Comparison of ENCODE assay signal across 37 cellular contexts in genomic region chr10:45599646-45600045, GRCh38.
"Had no signal": no experiment of that assay in that cellular context is flagged by ENCODE, and none has a peak within 500 bp of the region (broad histone marks: within the 10 kb centered on the region; RNA-seq: fewer than 3 reads in every experiment).

No MANE protein-coding gene starts in this region.

- DNase-seq: activated CD4-positive, alpha-beta memory T cell treated with anti-CD3 and anti-CD28 coated beads, Interleukin-2, amount 10 ng/mL, durations not matched to agents 7 days and 5 days; activated CD4-positive, alpha-beta T cell treated with anti-CD3 and anti-CD28 coated beads for 1 hour; activated CD4-positive, alpha-beta T cell treated with anti-CD3 and anti-CD28 coated beads for 36 hours; activated CD4-positive, alpha-beta T cell treated with anti-CD3 and anti-CD28 coated beads for 48 hours; activated CD4-positive, alpha-beta T cell treated with anti-CD3 and anti-CD28 coated beads, Interleukin-2, amount 10 ng/mL, durations not matched to agents 7 days and 5 days; activated CD4-positive, alpha-beta T cell treated with anti-CD3 and anti-CD28 coated beads, Interleukin-2, amount 50 U/mL, for 48 hours; activated CD4-positive, CD25-positive, alpha-beta regulatory T cell; activated CD8-positive, alpha-beta memory T cell treated with anti-CD3 and anti-CD28 coated beads for 24 hours; activated CD8-positive, alpha-beta memory T cell treated with anti-CD3 and anti-CD28 coated beads, Interleukin-2, amount 10 ng/mL, durations not matched to agents 7 days and 5 days; activated CD8-positive, alpha-beta T cell treated with anti-CD3 and anti-CD28 coated beads, Interleukin-2, amount 10 ng/mL, durations not matched to agents 7 days and 5 days; activated effector memory CD4-positive, alpha-beta T cell treated with anti-CD3 and anti-CD28 coated beads, Interleukin-2, amount 50 U/mL, for 16 hours; activated gamma-delta T cell treated with Interleukin-2 at 50 U/mL for 16 hours; activated naive CD4-positive, alpha-beta T cell; activated naive CD4-positive, alpha-beta T cell treated with anti-CD3 and anti-CD28 coated beads for 36 hours; activated naive CD4-positive, alpha-beta T cell treated with anti-CD3 and anti-CD28 coated beads, Interleukin-2, amount 50 U/mL, for 16 hours; activated naive CD8-positive, alpha-beta T cell treated with anti-CD3 and anti-CD28 coated beads for 36 hours; activated T-cell treated with anti-CD3 and anti-CD28 coated beads for 4 hours; activated T-cell treated with anti-CD3 and anti-CD28 coated beads, Interleukin-2, amount 50 U/mL, for 1 hour; activated T-cell treated with anti-CD3 and anti-CD28 coated beads, Interleukin-2, amount 50 U/mL, for 4 hours; activated T-cell treated with anti-CD3 and anti-CD28 coated beads, Interleukin-2, amount 50 U/mL, for 72 hours; amniotic stem cell; aorta; body of pancreas; brain microvascular endothelial cell; central memory CD4-positive, alpha-beta T cell; T-helper 1 cell; T-helper 2 cell; T-helper 9 cell had no signal

- H3K4me3 Mint-ChIP-seq: activated CD4-positive, alpha-beta memory T cell treated with anti-CD3 and anti-CD28 coated beads, Interleukin-2, amount 10 ng/mL, durations not matched to agents 7 days and 5 days; activated CD4-positive, alpha-beta T cell treated with anti-CD3 and anti-CD28 coated beads for 36 hours; activated CD4-positive, alpha-beta T cell treated with anti-CD3 and anti-CD28 coated beads, Interleukin-2, amount 10 ng/mL, durations not matched to agents 7 days and 5 days; activated CD8-positive, alpha-beta memory T cell treated with anti-CD3 and anti-CD28 coated beads, Interleukin-2, amount 10 ng/mL, durations not matched to agents 7 days and 5 days; activated CD8-positive, alpha-beta T cell treated with anti-CD3 and anti-CD28 coated beads, Interleukin-2, amount 10 ng/mL, durations not matched to agents 7 days and 5 days; activated T-cell treated with anti-CD3 and anti-CD28 coated beads, Interleukin-2, amount 50 U/mL, for 4 hours; activated T-helper 1 cell treated with anti-CD3 and anti-CD28 coated beads, Interleukin-12 subunit alpha, Interleukin-12 subunit beta, Interleukin-2, Interleukin-4 antibody, amounts not matched to agents 30 ng/mL and 10 ng/mL and 1 ng/mL, durations not matched to agents 14 hours and 24 hours and 36 hours; activated T-helper 17 cell treated with anti-CD3 and anti-CD28 coated beads, Interleukin-2, amount 50 U/mL, for 72 hours; T-helper 1 cell treated with Interleukin-12 subunit alpha and Interleukin-12 subunit beta and Interleukin-4 antibody, amounts not matched to agents 30 μg/mL and 1 μg/mL, for 36 hours; T-helper 2 cell treated with Interferon-gamma antibody and Interleukin-4, amounts not matched to agents 5 μg/mL and 100 μg/mL, for 36 hours; WTC11 had no signal

- H3K4me1 ChIP-seq: breast epithelium had no signal

- ATAC-seq: activated CD4-positive, alpha-beta T cell treated with anti-CD3 and anti-CD28 coated beads for 36 hours; activated CD4-positive, CD25-positive, alpha-beta regulatory T cell treated with anti-CD3 and anti-CD28 coated beads, Interleukin-2, amount 50 U/mL, for 24 hours; activated CD8-positive, alpha-beta memory T cell treated with anti-CD3 and anti-CD28 coated beads, Interleukin-2, amount 10 ng/mL, durations not matched to agents 7 days and 5 days; activated CD8-positive, alpha-beta T cell treated with anti-CD3 and anti-CD28 coated beads, Interleukin-2, amount 10 ng/mL, durations not matched to agents 7 days and 5 days; activated naive CD4-positive, alpha-beta T cell treated with anti-CD3 and anti-CD28 coated beads, Interleukin-2, amount 50 U/mL, for 72 hours; activated T-cell treated with anti-CD3 and anti-CD28 coated beads, Interleukin-2, amount 50 U/mL, for 4 hours; activated T-cell treated with anti-CD3 and anti-CD28 coated beads, Interleukin-2, amount 50 U/mL, for 72 hours; activated T-helper 17 cell treated with anti-CD3 and anti-CD28 coated beads, Interleukin-2, amount 50 U/mL, for 72 hours; WTC11 had no signal

- H3K36me3 Mint-ChIP-seq: activated naive CD4-positive, alpha-beta T cell treated with anti-CD3 and anti-CD28 coated beads, Interleukin-2, amount 50 U/mL, for 72 hours; activated naive CD8-positive, alpha-beta T cell treated with anti-CD3 and anti-CD28 coated beads for 36 hours had no signal

- H3K27ac ChIP-seq: brain microvascular endothelial cell, breast epithelium had no signal

- H3K27me3 ChIP-seq: adrenal gland, body of pancreas had no signal

- H3K27ac Mint-ChIP-seq: activated CD4-positive, alpha-beta memory T cell treated with anti-CD3 and anti-CD28 coated beads, Interleukin-2, amount 10 ng/mL, durations not matched to agents 7 days and 5 days; activated CD4-positive, alpha-beta T cell treated with anti-CD3 and anti-CD28 coated beads for 36 hours; activated CD4-positive, alpha-beta T cell treated with anti-CD3 and anti-CD28 coated beads, Interleukin-2, amount 10 ng/mL, durations not matched to agents 7 days and 5 days; activated CD8-positive, alpha-beta memory T cell treated with anti-CD3 and anti-CD28 coated beads, Interleukin-2, amount 10 ng/mL, durations not matched to agents 7 days and 5 days; activated CD8-positive, alpha-beta T cell treated with anti-CD3 and anti-CD28 coated beads, Interleukin-2, amount 10 ng/mL, durations not matched to agents 7 days and 5 days; activated naive CD4-positive, alpha-beta T cell treated with anti-CD3 and anti-CD28 coated beads for 36 hours; activated naive CD4-positive, alpha-beta T cell treated with anti-CD3 and anti-CD28 coated beads, Interleukin-2, amount 50 U/mL, for 72 hours; activated naive CD8-positive, alpha-beta T cell treated with anti-CD3 and anti-CD28 coated beads for 36 hours; activated T-cell treated with anti-CD3 and anti-CD28 coated beads, Interleukin-2, amount 50 U/mL, for 72 hours; activated T-helper 1 cell treated with anti-CD3 and anti-CD28 coated beads, Interleukin-12 subunit alpha, Interleukin-12 subunit beta, Interleukin-2, Interleukin-4 antibody, amounts not matched to agents 30 ng/mL and 10 ng/mL and 1 ng/mL, durations not matched to agents 14 hours and 24 hours and 36 hours; activated T-helper 17 cell treated with anti-CD3 and anti-CD28 coated beads, Interleukin-2, amount 50 U/mL, for 72 hours; T-helper 1 cell treated with Interleukin-12 subunit alpha and Interleukin-12 subunit beta and Interleukin-4 antibody, amounts not matched to agents 30 μg/mL and 1 μg/mL, for 36 hours; T-helper 2 cell treated with Interferon-gamma antibody and Interleukin-4, amounts not matched to agents 5 μg/mL and 100 μg/mL, for 36 hours; WTC11 had no signal

- H3K36me3 ChIP-seq: adrenal gland, brain microvascular endothelial cell, breast epithelium had no signal

- H3K4me3 ChIP-seq: body of pancreas had no signal

- H3K9me3 ChIP-seq: adrenal gland, body of pancreas, breast epithelium had no signal

- H3K9me3 Mint-ChIP-seq: activated CD4-positive, alpha-beta memory T cell treated with anti-CD3 and anti-CD28 coated beads, Interleukin-2, amount 10 ng/mL, durations not matched to agents 7 days and 5 days; activated naive CD4-positive, alpha-beta T cell treated with anti-CD3 and anti-CD28 coated beads, Interleukin-2, amount 50 U/mL, for 72 hours; activated T-helper 1 cell treated with anti-CD3 and anti-CD28 coated beads, Interleukin-12 subunit alpha, Interleukin-12 subunit beta, Interleukin-2, Interleukin-4 antibody, amounts not matched to agents 30 ng/mL and 10 ng/mL and 1 ng/mL, durations not matched to agents 14 hours and 24 hours and 36 hours; activated T-helper 17 cell treated with anti-CD3 and anti-CD28 coated beads, Interleukin-2, amount 50 U/mL, for 72 hours; T-helper 1 cell treated with Interleukin-12 subunit alpha and Interleukin-12 subunit beta and Interleukin-4 antibody, amounts not matched to agents 30 μg/mL and 1 μg/mL, for 36 hours; T-helper 2 cell treated with Interferon-gamma antibody and Interleukin-4, amounts not matched to agents 5 μg/mL and 100 μg/mL, for 36 hours had no signal
